Comparison of ENCODE assay signal across 30 cellular contexts in genomic region chr21:14718957-14719356, GRCh38.
"Had no signal": no experiment of that assay in that cellular context is flagged by ENCODE, and none has a peak within 500 bp of the region (broad histone marks: within the 10 kb centered on the region; RNA-seq: fewer than 3 reads in every experiment).

No MANE protein-coding gene starts in this region.

- H3K4me1 ChIP-seq: adrenal gland, body of pancreas, esophagus muscularis mucosa, foreskin keratinocyte, gastrocnemius medialis, heart left ventricle had no signal

- H3K36me3 ChIP-seq: adrenal gland, esophagus muscularis mucosa, gastrocnemius medialis, heart left ventricle had no signal

- H3K27me3 ChIP-seq: adrenal gland, body of pancreas, esophagus muscularis mucosa, foreskin keratinocyte, gastrocnemius medialis, heart left ventricle had no signal

- FAIRE-seq: colon had no signal

- H3K4me3 ChIP-seq: adrenal gland, body of pancreas, esophagus muscularis mucosa, gastrocnemius medialis, heart left ventricle had no signal

- DNase-seq: activated CD4-positive, alpha-beta memory T cell treated with anti-CD3 and anti-CD28 coated beads for 36 hours; activated CD4-positive, alpha-beta T cell treated with anti-CD3 and anti-CD28 coated beads for 36 hours; activated CD4-positive, alpha-beta T cell treated with anti-CD3 and anti-CD28 coated beads, Interleukin-2, amount 10 ng/mL, durations not matched to agents 24 days and 14 days; activated CD4-positive, CD25-positive, alpha-beta regulatory T cell; activated CD4-positive, CD25-positive, alpha-beta regulatory T cell treated with anti-CD3 and anti-CD28 coated beads, Interleukin-2, amount 50 U/mL, for 72 hours; activated CD8-positive, alpha-beta memory T cell treated with anti-CD3 and anti-CD28 coated beads, Interleukin-2, amount 10 ng/mL, durations not matched to agents 7 days and 5 days; activated CD8-positive, alpha-beta memory T cell treated with anti-CD3 and anti-CD28 coated beads, Interleukin-2, amount 50 U/mL, for 4 hours; activated CD8-positive, alpha-beta T cell treated with anti-CD3 and anti-CD28 coated beads, Interleukin-2, amount 10 ng/mL, durations not matched to agents 7 days and 5 days; activated effector memory CD4-positive, alpha-beta T cell treated with anti-CD3 and anti-CD28 coated beads, Interleukin-2, amount 50 U/mL, for 16 hours; activated naive CD4-positive, alpha-beta T cell treated with anti-CD3 and anti-CD28 coated beads for 36 hours; activated naive CD8-positive, alpha-beta T cell treated with anti-CD3 and anti-CD28 coated beads for 36 hours; activated naive CD8-positive, alpha-beta T cell treated with anti-CD3 and anti-CD28 coated beads, Interleukin-2, amount 50 U/mL, for 24 hours; activated T-cell treated with anti-CD3 and anti-CD28 coated beads, Interleukin-2, amount 50 U/mL, for 1 hour; activated T-cell treated with anti-CD3 and anti-CD28 coated beads, Interleukin-2, amount 50 U/mL, for 48 hours; adrenal gland; amygdala; aorta; body of pancreas; caudate nucleus; effector memory CD4-positive, alpha-beta T cell; endodermal cell; erythroblast; foreskin keratinocyte; gastrocnemius medialis; glutamatergic neuron; heart left ventricle; T-cell; T1000 had no signal

- H3K9me3 ChIP-seq: adrenal gland, body of pancreas, esophagus muscularis mucosa, gastrocnemius medialis had no signal

- ATAC-seq: activated CD4-positive, alpha-beta T cell treated with anti-CD3 and anti-CD28 coated beads for 36 hours; activated CD8-positive, alpha-beta memory T cell treated with anti-CD3 and anti-CD28 coated beads, Interleukin-2, amount 10 ng/mL, durations not matched to agents 7 days and 5 days; activated CD8-positive, alpha-beta T cell treated with anti-CD3 and anti-CD28 coated beads, Interleukin-2, amount 10 ng/mL, durations not matched to agents 7 days and 5 days; activated naive CD8-positive, alpha-beta T cell treated with anti-CD3 and anti-CD28 coated beads, Interleukin-2, amount 50 U/mL, for 24 hours; body of pancreas; foreskin keratinocyte; gastrocnemius medialis; heart left ventricle; T-cell had no signal

- H3K27ac ChIP-seq: adrenal gland, body of pancreas, esophagus muscularis mucosa, foreskin keratinocyte, gastrocnemius medialis, heart left ventricle had no signal
